ENCODE assay signal across 14 cellular contexts in the genomic region with DNA sequence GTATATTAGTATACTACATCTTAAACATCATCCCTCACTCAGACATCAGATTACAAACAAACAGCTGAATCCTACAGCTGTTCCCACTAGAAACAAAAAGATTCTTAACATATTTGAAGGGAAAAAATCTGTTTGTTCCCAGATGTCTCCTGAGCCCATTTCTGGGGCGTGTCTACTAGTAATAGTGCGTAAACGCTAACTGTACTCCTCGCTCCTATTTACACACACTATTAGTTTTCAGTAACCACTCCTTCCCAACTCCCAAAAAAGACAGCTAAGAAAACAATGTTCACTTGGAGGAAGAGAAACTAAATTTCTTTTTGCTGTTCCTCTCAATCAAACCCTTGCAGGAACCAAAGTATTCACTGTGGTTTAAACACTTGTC.
DNase-seq lines count a peak whose midpoint lies in the region; ATAC-seq and TF ChIP-seq lines count a peak whose summit lies in the region.
"Had no signal": no experiment of that assay in that cellular context is flagged by ENCODE, and none has a peak within 500 bp of the region (broad histone marks: within the 10 kb centered on the region; RNA-seq: fewer than 3 reads in every experiment).

No MANE protein-coding gene starts in this region.

- ATAC-seq in upper lobe of left lung (ENCODE audit: low FRiP score in 2 of 2): peak in 1 of 2 donors; percentile 63
- no peak for ATAC-seq in HG03108 (IDR thresholded peaks at IDR 0.05; ENCODE audit: unreplicated experiment)
- ATAC-seq: GM23338 had no signal

- TF ChIP-seq CTCF in upper lobe of left lung (IDR thresholded peaks at IDR 0.05) (no peak), vagina (IDR thresholded peaks at IDR 0.05) (no peak), PC-9 (conservative IDR thresholded peaks at IDR 0.05) (no peak)

- H3K27me3 ChIP-seq in upper lobe of left lung (no peaks in the 10 kb centered on the region), vagina (no peaks in the 10 kb centered on the region), PC-9 (ENCODE audit: insufficient read depth, low read depth) (no peaks in the 10 kb centered on the region)

- H3K9me3 ChIP-seq in mesodermal cell (ENCODE audit: control insufficient read depth, low read length) (no peaks in the 10 kb centered on the region), upper lobe of left lung (no peaks in the 10 kb centered on the region), vagina (no peaks in the 10 kb centered on the region), PC-9 (ENCODE audit: insufficient read depth, low read depth) (no peaks in the 10 kb centered on the region)

- peak overlapping the region; percentile 98 for H3K27ac Mint-ChIP-seq in activated naive CD4-positive, alpha-beta T cell treated with anti-CD3 and anti-CD28 coated beads, Interleukin-2, amount 50 U/mL, for 24 hours
- H3K27ac Mint-ChIP-seq in activated naive CD8-positive, alpha-beta T cell: peak overlapping the region; percentile 97
- H3K27ac Mint-ChIP-seq: GM23338, type B pancreatic cell had no signal

- no peak for TF ChIP-seq EP300 in upper lobe of left lung (IDR thresholded peaks at IDR 0.05)

- CTCF ChIA-PET in PC-9 (lab: Charles Lee): interaction anchor here (0.6 kb wide), 1 partner anchor 63 kb away, joined by 3 read pairs; no protein-coding TSS in a partner anchor

- H3K4me3 ChIP-seq in mesodermal cell (ENCODE audit: extremely low read depth, insufficient read depth, low read length, poor library complexity, severe bottlenecking): no peak overlapping the region
- H3K4me3 ChIP-seq in upper lobe of left lung: no peak overlapping the region
- no peak overlapping the region for H3K4me3 ChIP-seq in vagina
- no peak overlapping the region for H3K4me3 ChIP-seq in PC-9
- H3K4me3 ChIP-seq: GM23338 had no signal

- H3K27ac ChIP-seq in mesodermal cell (ENCODE audit: low read depth, low read length, severe bottlenecking): peak overlapping the region; percentile 39
- H3K27ac ChIP-seq in upper lobe of left lung: peak overlapping the region; percentile 37 to 81 (median 62)
- no peak overlapping the region for H3K27ac ChIP-seq in vagina
- no peak overlapping the region for H3K27ac ChIP-seq in PC-9

- no peaks in the 10 kb centered on the region for H3K9me2 ChIP-seq in PC-9 (ENCODE audit: insufficient read depth)

- intact Hi-C loops in vagina (cut with DNase I) (no loop called here), PC-9 (cut with micrococcal nuclease; ENCODE audit: unreplicated experiment) (no loop called here)

- no peaks in the 10 kb centered on the region for H4K20me1 ChIP-seq in PC-9 (ENCODE audit: insufficient read depth)

- no peak overlapping the region for H2AFZ ChIP-seq in PC-9
- H2AFZ ChIP-seq: GM23338 had no signal

- H3K9me3 Mint-ChIP-seq in activated naive CD4-positive, alpha-beta T cell treated with anti-CD3 and anti-CD28 coated beads, Interleukin-2, amount 50 U/mL, for 24 hours: no peaks in the 10 kb centered on the region
- H3K9me3 Mint-ChIP-seq in activated naive CD8-positive, alpha-beta T cell (ENCODE audit: low read depth): no peaks in the 10 kb centered on the region
- H3K9me3 Mint-ChIP-seq: GM23338, type B pancreatic cell had no signal

- POLR2A ChIA-PET in PC-9 (lab: Charles Lee; ENCODE audit: unreplicated experiment): no interaction called here

- WGBS in mesodermal cell (ENCODE audit: insufficient coverage in 2 of 2), 2 experiments: 100% methylated on average over 4 of the region's 4 CpGs; no CpG with 5 or more reads in 1 of the 2 experiments
- WGBS in upper lobe of left lung, 2 donors: 13 to 14% methylated on average over 4 of the region's 4 CpGs

- peak overlapping the region; percentile 72 for H3K4me3 Mint-ChIP-seq in activated naive CD4-positive, alpha-beta T cell treated with anti-CD3 and anti-CD28 coated beads, Interleukin-2, amount 50 U/mL, for 24 hours
- H3K4me3 Mint-ChIP-seq in activated naive CD8-positive, alpha-beta T cell: peak overlapping the region; percentile 76
- H3K4me3 Mint-ChIP-seq: GM23338, type B pancreatic cell had no signal

- TF ChIP-seq POLR2A in upper lobe of left lung (IDR thresholded peaks at IDR 0.05) (no peak), vagina (IDR thresholded peaks at IDR 0.05) (no peak)

- H3K36me3 ChIP-seq in mesodermal cell (ENCODE audit: control insufficient read depth, insufficient read depth, low read length) (no peaks in the 10 kb centered on the region), upper lobe of left lung (no peaks in the 10 kb centered on the region), vagina (no peaks in the 10 kb centered on the region), PC-9 (ENCODE audit: low read depth) (no peaks in the 10 kb centered on the region)

- no peaks in the 10 kb centered on the region for H3F3A ChIP-seq in PC-9 (ENCODE audit: insufficient read depth, low read depth)

- peaks cover 21% of the 10 kb centered on the region for H3K4me1 ChIP-seq in mesodermal cell (ENCODE audit: control insufficient read depth, insufficient read depth, low read length, poor library complexity, severe bottlenecking)
- peaks cover 18 to 29% (median 27%) of the 10 kb centered on the region in 4 donors for H3K4me1 ChIP-seq in upper lobe of left lung
- peaks cover 10% of the 10 kb centered on the region for H3K4me1 ChIP-seq in vagina
- no peaks in the 10 kb centered on the region for H3K4me1 ChIP-seq in PC-9 (replicated peaks; ENCODE audit: insufficient read depth)

- H3K36me3 Mint-ChIP-seq in activated naive CD4-positive, alpha-beta T cell treated with anti-CD3 and anti-CD28 coated beads, Interleukin-2, amount 50 U/mL, for 24 hours: peaks cover 26% of the 10 kb centered on the region
- peaks cover 27% of the 10 kb centered on the region for H3K36me3 Mint-ChIP-seq in activated naive CD8-positive, alpha-beta T cell

- no peak for DNase-seq in activated naive CD4-positive, alpha-beta T cell treated with Interleukin-2 at 50 U/mL for 16 hours
- no peak for DNase-seq in upper lobe of left lung
- no peak for DNase-seq in vagina (ENCODE audit: extremely low spot score in 2 of 2)
- no peak for DNase-seq in PC-9
- DNase-seq: dermis blood vessel endothelial cell, foreskin fibroblast, left colon, NCI-H1417 treated with DMSO at 0.1 percent for 48 hours had no signal

- peaks cover 87% of the 10 kb centered on the region for H3K4me1 Mint-ChIP-seq in activated naive CD4-positive, alpha-beta T cell treated with anti-CD3 and anti-CD28 coated beads, Interleukin-2, amount 50 U/mL, for 24 hours
- H3K4me1 Mint-ChIP-seq in activated naive CD8-positive, alpha-beta T cell (ENCODE audit: low read depth): peaks cover 81% of the 10 kb centered on the region

- BruUV-seq in PC-9 (replicated peaks; lab: Mats Ljungman, UMichigan): no TSS peak

- H3K27me3 Mint-ChIP-seq in activated naive CD4-positive, alpha-beta T cell treated with anti-CD3 and anti-CD28 coated beads, Interleukin-2, amount 50 U/mL, for 24 hours: no peaks in the 10 kb centered on the region
- H3K27me3 Mint-ChIP-seq in activated naive CD8-positive, alpha-beta T cell: no peaks in the 10 kb centered on the region
- H3K27me3 Mint-ChIP-seq: type B pancreatic cell had no signal

- no peak overlapping the region for H3K4me2 ChIP-seq in PC-9
- H3K4me2 ChIP-seq: GM23338 had no signal

- H3K79me2 ChIP-seq in PC-9 (ENCODE audit: low read depth): no peaks in the 10 kb centered on the region

Comparison
In these comparisons a context has a peak if more than half of its experiments do, and no peak if none do; other contexts are left out.
1. H3K27ac ChIP-seq: peak in mesodermal cell (single experiment) and upper lobe of left lung (4 of 4); none in vagina (single experiment) and PC-9 (single experiment).